Comparison of ENCODE assay signal across 8 cellular contexts in the genomic region with DNA sequence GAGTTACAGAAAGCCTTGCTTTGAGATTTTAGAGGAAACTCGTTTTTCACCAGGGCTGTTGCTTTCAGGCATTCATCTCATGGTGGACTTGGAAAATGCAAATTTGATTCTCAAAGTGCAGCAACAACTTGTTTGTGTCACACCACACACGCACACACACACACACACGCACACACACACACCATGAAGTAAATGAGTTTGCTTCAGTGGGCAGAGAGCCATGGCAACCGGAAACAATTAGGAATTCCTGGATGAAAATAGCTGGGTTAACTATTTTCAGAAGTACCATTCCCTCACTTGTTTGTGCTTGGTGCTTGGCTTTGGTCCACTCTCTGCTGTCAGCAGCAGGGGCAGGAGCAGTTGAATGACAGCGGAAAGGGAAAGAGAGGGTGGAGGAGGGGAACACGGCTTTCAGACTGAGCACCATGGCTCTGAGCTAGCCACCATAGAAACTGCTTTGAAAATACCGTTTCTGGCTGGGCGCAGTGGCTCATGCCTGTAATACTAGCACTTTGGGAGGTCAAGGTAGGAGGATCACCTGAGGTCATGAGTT.
DNase-seq lines count a peak whose midpoint lies in the region; ATAC-seq, FAIRE-seq and TF ChIP-seq lines count a peak whose summit lies in the region.
"Not testable (repeated sequence)": the region's sequence is repeated elsewhere in the genome, so short reads cannot be mapped to it uniquely, and the experiment has no call there.

No MANE protein-coding gene starts in this region.

- CTCF ChIA-PET in BJ (lab: Yijun Ruan, JAX), result not testable (repeated sequence)

- TF ChIP-seq CTCF in BJ (IDR thresholded peaks at IDR 0.05; ENCODE audit: insufficient read depth, low read depth, low read length); bronchial epithelial cell (IDR thresholded peaks at IDR 0.05; ENCODE audit: insufficient read depth, low read length, severe bottlenecking); kidney epithelial cell (IDR thresholded peaks at IDR 0.05; ENCODE audit: insufficient read depth, low read length, poor library complexity, severe bottlenecking): not testable (repeated sequence)

- H3K36me3 ChIP-seq in BJ (ENCODE audit: control insufficient read depth, insufficient read depth, low read length); bronchial epithelial cell (ENCODE audit: control insufficient read depth, insufficient read depth, low read length); kidney epithelial cell (ENCODE audit: control insufficient read depth, insufficient read depth, low read length): not testable (repeated sequence)

- peak; percentile 37; the same call in 2 of the 3 replicates for ATAC-seq in SK-N-SH treated with all-trans-retinoic acid at 6 μM for 48 hours

- not testable (repeated sequence) for H3K4me3 ChIP-seq in BJ (ENCODE audit: low read depth, low read length); bronchial epithelial cell (ENCODE audit: low read depth, low read length); kidney epithelial cell (ENCODE audit: low read depth, low read length)

- DNase-seq in BJ (ENCODE audit: low read depth) (peak; percentile 25), LHCN-M2 (ENCODE audit: low read depth) (peak; percentile 0), bronchial epithelial cell (ENCODE audit: low read depth) (peak; percentile 1), foreskin melanocyte (peak; percentile 52), kidney epithelial cell (ENCODE audit: low read depth) (peak; percentile 53), myocyte (ENCODE audit: low read depth) (peak; percentile 3), stromal cell of bone marrow (ENCODE audit: low read depth) (peak; percentile 9)

- H3K27me3 ChIP-seq in BJ (ENCODE audit: control insufficient read depth, insufficient read depth, low read length); bronchial epithelial cell (ENCODE audit: control insufficient read depth, insufficient read depth, low read length); kidney epithelial cell (ENCODE audit: control insufficient read depth, insufficient read depth, low read length): not testable (repeated sequence)

- POLR2A ChIA-PET in BJ (lab: Charles Lee), result not testable (repeated sequence)

- not testable (repeated sequence) for FAIRE-seq in bronchial epithelial cell (lab: Jason Lieb, UNC)

Comparison
In these comparisons a context has a peak if more than half of its experiments do, and no peak if none do; other contexts are left out.
1. DNase-seq: peak in every context shown above with its lines; median percentile 53 in kidney epithelial cell; 52 in foreskin melanocyte; 25 in BJ; 9 in stromal cell of bone marrow; 3 in myocyte; 1 in bronchial epithelial cell; 0 in LHCN-M2.